In genomic region chr1:240905225-240905765, GRCh38 we compare ENCODE assay signal across 28 cellular contexts.
"Had no signal": no experiment of that assay in that cellular context is flagged by ENCODE, and none has a peak within 500 bp of the region (broad histone marks: within the 10 kb centered on the region; RNA-seq: fewer than 3 reads in every experiment).

No MANE protein-coding gene starts in this region.

- H3K4me3 ChIP-seq: neural progenitor cell, ovary, psoas muscle, skin epidermis, smooth muscle cell, spleen, suprapubic skin, testis, tibial artery, transverse colon, upper lobe of right lung, uterus had no signal

- H3K9ac ChIP-seq: neural progenitor cell, parathyroid adenoma had no signal

- H3K79me2 ChIP-seq: parathyroid adenoma had no signal

- H3K36me3 ChIP-seq: neural progenitor cell, ovary, spleen, suprapubic skin, tibial artery, transverse colon, upper lobe of right lung, uterus had no signal

- H3K27ac ChIP-seq: neural progenitor cell, ovary, parathyroid adenoma, psoas muscle, skin epidermis, spleen, suprapubic skin, testis, tibial artery, transverse colon, upper lobe of right lung, uterus had no signal

- H3K27me3 ChIP-seq: neural progenitor cell, ovary, spleen, suprapubic skin, testis, tibial artery, transverse colon, upper lobe of right lung, uterus had no signal

- H3K4me1 ChIP-seq: parathyroid adenoma, psoas muscle, spleen, suprapubic skin, testis, tibial artery, transverse colon, upper lobe of right lung, uterus had no signal

- H3K9me3 ChIP-seq: ovary, psoas muscle, suprapubic skin, testis, tibial artery, transverse colon, upper lobe of right lung, uterus had no signal

- DNase-seq: natural killer cell; occipital lobe; ovary; posterior cingulate gyrus; psoas muscle; right cardiac atrium; spleen; stimulated activated CD4-positive, alpha-beta T cell treated with anti-CD3 and anti-CD28 coated beads, Interleukin-12 subunit alpha, Interleukin-12 subunit beta, amount 100 ng/mL, for 4 hours; stimulated activated CD4-positive, alpha-beta T cell treated with anti-CD3 and anti-CD28 coated beads, Interleukin-1b, Interleukin-23, amount 100 ng/mL, for 48 hours; stimulated activated CD4-positive, alpha-beta T cell treated with anti-CD3 and anti-CD28 coated beads, Interleukin-4, amount 100 ng/mL, for 1 hour; stimulated activated CD4-positive, alpha-beta T cell treated with anti-CD3 and anti-CD28 coated beads, Interleukin-4, amount 100 ng/mL, for 4 hours; stimulated activated CD8-positive, alpha-beta memory T cell treated with anti-CD3 and anti-CD28 coated beads, Interleukin-4, amount 100 ng/mL, for 48 hours; stimulated activated naive CD4-positive, alpha-beta T cell; stimulated activated naive CD8-positive, alpha-beta T cell treated with anti-CD3 and anti-CD28 coated beads, Interleukin-15, amount 100 ng/mL, for 72 hours; stimulated activated naive CD8-positive, alpha-beta T cell treated with anti-CD3 and anti-CD28 coated beads, Interleukin-15, Interleukin-2, amounts not matched to agents 100 U/mL and 50 U/mL, for 24 hours; substantia nigra; testis; tibial artery; transverse colon; upper lobe of right lung; uterus had no signal

- ATAC-seq: natural killer cell; psoas muscle; right cardiac atrium; sciatic nerve; stimulated activated memory B cell treated with anti-CD40 and anti-IgM and Interleukin-4, amounts not matched to agents 10 μg/mL and 1 μg/mL and 100 μg/mL, for 72 hours; stimulated activated naive CD8-positive, alpha-beta T cell treated with anti-CD3 and anti-CD28 coated beads, Interleukin-15, amount 100 ng/mL, for 72 hours; stimulated activated naive CD8-positive, alpha-beta T cell treated with anti-CD3 and anti-CD28 coated beads, Interleukin-15, Interleukin-2, amounts not matched to agents 100 U/mL and 50 U/mL, for 24 hours; upper lobe of right lung had no signal

- H2AFZ ChIP-seq: neural progenitor cell, parathyroid adenoma had no signal

- H3K4me2 ChIP-seq: neural progenitor cell, smooth muscle cell had no signal
